Comparison of ENCODE assay signal across 1 cellular context in genomic region chr13:48303331-48304131, GRCh38.
TF ChIP-seq lines count a peak whose summit lies in the region.

Gene RB1 (plus strand): TSS chr13:48303751. CDS start chr13:48303913, 162 bp downstream.

TF ChIP-seq in HepG2, 621 proteins besides CTCF, POLR2A, EP300 and RAD21 (continued from another document and continues in another):
- TF ChIP-seq PRDM10 (CRISPR knock-in tag; IDR thresholded peaks at IDR 0.05; ENCODE audit: low read depth) = no peak; the same call in 1 of the 2 replicates
- no peak for TF ChIP-seq ZMYM3 (CRISPR knock-in tag; IDR thresholded peaks at IDR 0.05)
- TF ChIP-seq DR1 (CRISPR knock-in tag; IDR thresholded peaks at IDR 0.05) = peak; percentile 13; the same call in 1 of the 2 replicates
- no peak for TF ChIP-seq JUN (CRISPR knock-in tag; IDR thresholded peaks at IDR 0.05)
- no peak for TF ChIP-seq ATAD3A (CRISPR knock-in tag; IDR thresholded peaks at IDR 0.05)
- no peak for TF ChIP-seq LRRFIP1 (CRISPR knock-in tag; conservative IDR thresholded peaks at IDR 0.05)
- no peak for TF ChIP-seq TFE3 (CRISPR knock-in tag; IDR thresholded peaks at IDR 0.05)
- no peak for TF ChIP-seq RXRB (CRISPR knock-in tag; IDR thresholded peaks at IDR 0.05; ENCODE audit: borderline replicate concordance)
- TF ChIP-seq, protein P1, sequence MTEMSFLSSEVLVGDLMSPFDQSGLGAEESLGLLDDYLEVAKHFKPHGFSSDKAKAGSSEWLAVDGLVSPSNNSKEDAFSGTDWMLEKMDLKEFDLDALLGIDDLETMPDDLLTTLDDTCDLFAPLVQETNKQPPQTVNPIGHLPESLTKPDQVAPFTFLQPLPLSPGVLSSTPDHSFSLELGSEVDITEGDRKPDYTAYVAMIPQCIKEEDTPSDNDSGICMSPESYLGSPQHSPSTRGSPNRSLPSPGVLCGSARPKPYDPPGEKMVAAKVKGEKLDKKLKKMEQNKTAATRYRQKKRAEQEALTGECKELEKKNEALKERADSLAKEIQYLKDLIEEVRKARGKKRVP (CRISPR knock-in tag; IDR thresholded peaks at IDR 0.05) = no peak; a peak in 1 of 4 replicates
- no peak for TF ChIP-seq EZH2 (conservative IDR thresholded peaks at IDR 0.05; ENCODE audit: low read depth, low read length)
- TF ChIP-seq ZNF224 (CRISPR knock-in tag; IDR thresholded peaks at IDR 0.05) = no peak
- no peak for TF ChIP-seq BHLHE40 (IDR thresholded peaks at IDR 0.05; ENCODE audit: low read length)
- TF ChIP-seq ZNF672 (CRISPR knock-in tag; IDR thresholded peaks at IDR 0.05) = no peak
- no peak for TF ChIP-seq KAT2B (IDR thresholded peaks at IDR 0.05; ENCODE audit: borderline replicate concordance, low read depth, low read length)
- TF ChIP-seq ZNF3 (CRISPR knock-in tag; IDR thresholded peaks at IDR 0.05) = no peak
- no peak for TF ChIP-seq FLYWCH1 (CRISPR knock-in tag; IDR thresholded peaks at IDR 0.05)
- no peak for TF ChIP-seq ZNF619 (CRISPR knock-in tag; IDR thresholded peaks at IDR 0.05)
- no peak for TF ChIP-seq ZNF609 (CRISPR knock-in tag; IDR thresholded peaks at IDR 0.05; ENCODE audit: borderline replicate concordance)
- TF ChIP-seq TRAFD1 (CRISPR knock-in tag; IDR thresholded peaks at IDR 0.05; ENCODE audit: borderline replicate concordance) = no peak
- TF ChIP-seq RELA (CRISPR knock-in tag; IDR thresholded peaks at IDR 0.05) = no peak
- peak; percentile 86 for TF ChIP-seq GATAD1 (CRISPR knock-in tag; IDR thresholded peaks at IDR 0.05)
- no peak for TF ChIP-seq ZNF326 (CRISPR knock-in tag; IDR thresholded peaks at IDR 0.05; ENCODE audit: borderline replicate concordance)
- TF ChIP-seq ZBTB3 (CRISPR knock-in tag; IDR thresholded peaks at IDR 0.05; ENCODE audit: borderline replicate concordance, low read depth) = no peak; the same call in 1 of the 2 replicates
- no peak; the same call in 1 of the 2 replicates for TF ChIP-seq GFI1 (CRISPR knock-in tag; IDR thresholded peaks at IDR 0.05; ENCODE audit: borderline replicate concordance)
- TF ChIP-seq, protein P2, sequence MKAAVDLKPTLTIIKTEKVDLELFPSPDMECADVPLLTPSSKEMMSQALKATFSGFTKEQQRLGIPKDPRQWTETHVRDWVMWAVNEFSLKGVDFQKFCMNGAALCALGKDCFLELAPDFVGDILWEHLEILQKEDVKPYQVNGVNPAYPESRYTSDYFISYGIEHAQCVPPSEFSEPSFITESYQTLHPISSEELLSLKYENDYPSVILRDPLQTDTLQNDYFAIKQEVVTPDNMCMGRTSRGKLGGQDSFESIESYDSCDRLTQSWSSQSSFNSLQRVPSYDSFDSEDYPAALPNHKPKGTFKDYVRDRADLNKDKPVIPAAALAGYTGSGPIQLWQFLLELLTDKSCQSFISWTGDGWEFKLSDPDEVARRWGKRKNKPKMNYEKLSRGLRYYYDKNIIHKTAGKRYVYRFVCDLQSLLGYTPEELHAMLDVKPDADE (CRISPR knock-in tag; IDR thresholded peaks at IDR 0.05) = no peak
- TF ChIP-seq ZNF207 (IDR thresholded peaks at IDR 0.05; ENCODE audit: borderline replicate concordance) = no peak
- no peak for TF ChIP-seq ZNF260 (CRISPR knock-in tag; IDR thresholded peaks at IDR 0.05; ENCODE audit: borderline replicate concordance, low read depth)
- no peak for TF ChIP-seq SMAD9 (CRISPR knock-in tag; IDR thresholded peaks at IDR 0.05)
- TF ChIP-seq TMF1 (CRISPR knock-in tag; IDR thresholded peaks at IDR 0.05; ENCODE audit: low read depth) = no peak
- TF ChIP-seq, protein P3, sequence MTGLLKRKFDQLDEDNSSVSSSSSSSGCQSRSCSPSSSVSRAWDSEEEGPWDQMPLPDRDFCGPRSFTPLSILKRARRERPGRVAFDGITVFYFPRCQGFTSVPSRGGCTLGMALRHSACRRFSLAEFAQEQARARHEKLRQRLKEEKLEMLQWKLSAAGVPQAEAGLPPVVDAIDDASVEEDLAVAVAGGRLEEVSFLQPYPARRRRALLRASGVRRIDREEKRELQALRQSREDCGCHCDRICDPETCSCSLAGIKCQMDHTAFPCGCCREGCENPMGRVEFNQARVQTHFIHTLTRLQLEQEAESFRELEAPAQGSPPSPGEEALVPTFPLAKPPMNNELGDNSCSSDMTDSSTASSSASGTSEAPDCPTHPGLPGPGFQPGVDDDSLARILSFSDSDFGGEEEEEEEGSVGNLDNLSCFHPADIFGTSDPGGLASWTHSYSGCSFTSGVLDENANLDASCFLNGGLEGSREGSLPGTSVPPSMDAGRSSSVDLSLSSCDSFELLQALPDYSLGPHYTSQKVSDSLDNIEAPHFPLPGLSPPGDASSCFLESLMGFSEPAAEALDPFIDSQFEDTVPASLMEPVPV (CRISPR knock-in tag; IDR thresholded peaks at IDR 0.05) = no peak
- TF ChIP-seq ZNF616 (CRISPR knock-in tag; IDR thresholded peaks at IDR 0.05; ENCODE audit: low read depth) = no peak; the same call in 1 of the 2 replicates
- TF ChIP-seq SKI (IDR thresholded peaks at IDR 0.05; ENCODE audit: partially characterized antibody) = peak; percentile 53
- peak; percentile 54; the same call in 1 of the 2 replicates for TF ChIP-seq NR2C2 (CRISPR knock-in tag; IDR thresholded peaks at IDR 0.05; ENCODE audit: borderline replicate concordance)
- no peak for TF ChIP-seq NFIB (CRISPR knock-in tag; IDR thresholded peaks at IDR 0.05; ENCODE audit: borderline replicate concordance)
- no peak for TF ChIP-seq SNAI1 (CRISPR knock-in tag; IDR thresholded peaks at IDR 0.05; ENCODE audit: borderline replicate concordance)
- no peak for TF ChIP-seq RARG (CRISPR knock-in tag; IDR thresholded peaks at IDR 0.05; ENCODE audit: low read depth)
- TF ChIP-seq TCF12 (IDR thresholded peaks at IDR 0.05) = no peak
- peak; percentile 75; the same call in 1 of the 2 replicates for TF ChIP-seq TCF12 (CRISPR knock-in tag; IDR thresholded peaks at IDR 0.05)
- peak; percentile 57; the same call in 1 of the 2 replicates for TF ChIP-seq IRF2 (CRISPR knock-in tag; IDR thresholded peaks at IDR 0.05)
- TF ChIP-seq, protein P4, sequence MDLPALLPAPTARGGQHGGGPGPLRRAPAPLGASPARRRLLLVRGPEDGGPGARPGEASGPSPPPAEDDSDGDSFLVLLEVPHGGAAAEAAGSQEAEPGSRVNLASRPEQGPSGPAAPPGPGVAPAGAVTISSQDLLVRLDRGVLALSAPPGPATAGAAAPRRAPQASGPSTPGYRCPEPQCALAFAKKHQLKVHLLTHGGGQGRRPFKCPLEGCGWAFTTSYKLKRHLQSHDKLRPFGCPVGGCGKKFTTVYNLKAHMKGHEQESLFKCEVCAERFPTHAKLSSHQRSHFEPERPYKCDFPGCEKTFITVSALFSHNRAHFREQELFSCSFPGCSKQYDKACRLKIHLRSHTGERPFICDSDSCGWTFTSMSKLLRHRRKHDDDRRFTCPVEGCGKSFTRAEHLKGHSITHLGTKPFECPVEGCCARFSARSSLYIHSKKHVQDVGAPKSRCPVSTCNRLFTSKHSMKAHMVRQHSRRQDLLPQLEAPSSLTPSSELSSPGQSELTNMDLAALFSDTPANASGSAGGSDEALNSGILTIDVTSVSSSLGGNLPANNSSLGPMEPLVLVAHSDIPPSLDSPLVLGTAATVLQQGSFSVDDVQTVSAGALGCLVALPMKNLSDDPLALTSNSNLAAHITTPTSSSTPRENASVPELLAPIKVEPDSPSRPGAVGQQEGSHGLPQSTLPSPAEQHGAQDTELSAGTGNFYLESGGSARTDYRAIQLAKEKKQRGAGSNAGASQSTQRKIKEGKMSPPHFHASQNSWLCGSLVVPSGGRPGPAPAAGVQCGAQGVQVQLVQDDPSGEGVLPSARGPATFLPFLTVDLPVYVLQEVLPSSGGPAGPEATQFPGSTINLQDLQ (CRISPR knock-in tag; IDR thresholded peaks at IDR 0.05) = peak; percentile 60; the same call in 1 of the 2 replicates
